Comparison of ENCODE assay signal across 1 cellular context in the genomic region with DNA sequence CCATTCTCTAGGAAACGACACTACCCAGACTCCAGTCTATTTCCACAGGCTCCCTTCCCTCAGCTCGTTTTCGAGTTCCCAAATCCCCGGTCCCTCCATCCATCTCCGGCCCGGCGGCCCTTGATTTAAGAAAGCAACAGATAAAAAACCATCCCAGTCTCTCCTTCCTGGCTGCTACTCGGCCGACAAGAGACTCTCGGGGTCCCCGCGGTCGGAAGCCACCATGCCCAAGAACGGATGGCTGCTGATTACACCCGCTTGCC.
TF ChIP-seq lines count a peak whose summit lies in the region.

No MANE protein-coding gene starts in this region.

TF ChIP-seq in GM23338, 12 proteins besides CTCF, POLR2A, EP300 and RAD21 (continued from another document):
- TF ChIP-seq, protein P1, sequence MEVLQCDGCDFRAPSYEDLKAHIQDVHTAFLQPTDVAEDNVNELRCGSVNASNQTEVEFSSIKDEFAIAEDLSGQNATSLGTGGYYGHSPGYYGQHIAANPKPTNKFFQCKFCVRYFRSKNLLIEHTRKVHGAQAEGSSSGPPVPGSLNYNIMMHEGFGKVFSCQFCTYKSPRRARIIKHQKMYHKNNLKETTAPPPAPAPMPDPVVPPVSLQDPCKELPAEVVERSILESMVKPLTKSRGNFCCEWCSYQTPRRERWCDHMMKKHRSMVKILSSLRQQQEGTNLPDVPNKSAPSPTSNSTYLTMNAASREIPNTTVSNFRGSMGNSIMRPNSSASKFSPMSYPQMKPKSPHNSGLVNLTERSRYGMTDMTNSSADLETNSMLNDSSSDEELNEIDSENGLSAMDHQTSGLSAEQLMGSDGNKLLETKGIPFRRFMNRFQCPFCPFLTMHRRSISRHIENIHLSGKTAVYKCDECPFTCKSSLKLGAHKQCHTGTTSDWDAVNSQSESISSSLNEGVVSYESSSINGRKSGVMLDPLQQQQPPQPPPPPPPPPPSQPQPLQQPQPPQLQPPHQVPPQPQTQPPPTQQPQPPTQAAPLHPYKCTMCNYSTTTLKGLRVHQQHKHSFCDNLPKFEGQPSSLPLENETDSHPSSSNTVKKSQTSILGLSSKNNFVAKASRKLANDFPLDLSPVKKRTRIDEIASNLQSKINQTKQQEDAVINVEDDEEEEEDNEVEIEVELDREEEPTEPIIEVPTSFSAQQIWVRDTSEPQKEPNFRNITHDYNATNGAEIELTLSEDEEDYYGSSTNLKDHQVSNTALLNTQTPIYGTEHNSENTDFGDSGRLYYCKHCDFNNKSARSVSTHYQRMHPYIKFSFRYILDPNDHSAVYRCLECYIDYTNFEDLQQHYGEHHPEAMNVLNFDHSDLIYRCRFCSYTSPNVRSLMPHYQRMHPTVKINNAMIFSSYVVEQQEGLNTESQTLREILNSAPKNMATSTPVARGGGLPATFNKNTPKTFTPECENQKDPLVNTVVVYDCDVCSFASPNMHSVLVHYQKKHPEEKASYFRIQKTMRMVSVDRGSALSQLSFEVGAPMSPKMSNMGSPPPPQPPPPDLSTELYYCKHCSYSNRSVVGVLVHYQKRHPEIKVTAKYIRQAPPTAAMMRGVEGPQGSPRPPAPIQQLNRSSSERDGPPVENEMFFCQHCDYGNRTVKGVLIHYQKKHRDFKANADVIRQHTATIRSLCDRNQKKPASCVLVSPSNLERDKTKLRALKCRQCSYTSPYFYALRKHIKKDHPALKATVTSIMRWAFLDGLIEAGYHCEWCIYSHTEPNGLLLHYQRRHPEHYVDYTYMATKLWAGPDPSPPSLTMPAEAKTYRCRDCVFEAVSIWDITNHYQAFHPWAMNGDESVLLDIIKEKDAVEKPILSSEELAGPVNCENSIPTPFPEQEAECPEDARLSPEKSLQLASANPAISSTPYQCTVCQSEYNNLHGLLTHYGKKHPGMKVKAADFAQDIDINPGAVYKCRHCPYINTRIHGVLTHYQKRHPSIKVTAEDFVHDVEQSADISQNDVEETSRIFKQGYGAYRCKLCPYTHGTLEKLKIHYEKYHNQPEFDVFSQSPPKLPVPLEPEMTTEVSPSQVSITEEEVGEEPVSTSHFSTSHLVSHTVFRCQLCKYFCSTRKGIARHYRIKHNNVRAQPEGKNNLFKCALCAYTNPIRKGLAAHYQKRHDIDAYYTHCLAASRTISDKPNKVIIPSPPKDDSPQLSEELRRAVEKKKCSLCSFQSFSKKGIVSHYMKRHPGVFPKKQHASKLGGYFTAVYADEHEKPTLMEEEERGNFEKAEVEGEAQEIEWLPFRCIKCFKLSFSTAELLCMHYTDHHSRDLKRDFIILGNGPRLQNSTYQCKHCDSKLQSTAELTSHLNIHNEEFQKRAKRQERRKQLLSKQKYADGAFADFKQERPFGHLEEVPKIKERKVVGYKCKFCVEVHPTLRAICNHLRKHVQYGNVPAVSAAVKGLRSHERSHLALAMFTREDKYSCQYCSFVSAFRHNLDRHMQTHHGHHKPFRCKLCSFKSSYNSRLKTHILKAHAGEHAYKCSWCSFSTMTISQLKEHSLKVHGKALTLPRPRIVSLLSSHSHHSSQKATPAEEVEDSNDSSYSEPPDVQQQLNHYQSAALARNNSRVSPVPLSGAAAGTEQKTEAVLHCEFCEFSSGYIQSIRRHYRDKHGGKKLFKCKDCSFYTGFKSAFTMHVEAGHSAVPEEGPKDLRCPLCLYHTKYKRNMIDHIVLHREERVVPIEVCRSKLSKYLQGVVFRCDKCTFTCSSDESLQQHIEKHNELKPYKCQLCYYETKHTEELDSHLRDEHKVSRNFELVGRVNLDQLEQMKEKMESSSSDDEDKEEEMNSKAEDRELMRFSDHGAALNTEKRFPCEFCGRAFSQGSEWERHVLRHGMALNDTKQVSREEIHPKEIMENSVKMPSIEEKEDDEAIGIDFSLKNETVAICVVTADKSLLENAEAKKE (CRISPR knock-in tag; IDR thresholded peaks at IDR 0.05): no peak
